ENCODE assay signal across 7 cellular contexts in genomic region chr17:64320613-64321553, GRCh38. TPM values are rescaled to one million over a fixed set of nuclear protein-coding genes. Genes with fewer than 3 reads are reported as not detected.
DNase-seq lines count a peak whose midpoint lies in the region; ATAC-seq, FAIRE-seq and TF ChIP-seq lines count a peak whose summit lies in the region.

No MANE protein-coding gene starts in this region.

- no peak overlapping the region for H3K9ac ChIP-seq in smooth muscle cell (ENCODE audit: low read depth)

- no peaks in the 10 kb centered on the region for H3K9me3 ChIP-seq in smooth muscle cell (replicated peaks; ENCODE audit: low read depth)

- TF ChIP-seq POLR2A in GM12892 (IDR thresholded peaks at IDR 0.05; ENCODE audit: low read depth, low read length) = no peak

- TF ChIP-seq CTCF in astrocyte of the cerebellum (IDR thresholded peaks at IDR 0.05; ENCODE audit: low read depth, low read length, missing control alignments) (peak; percentile 72), smooth muscle cell (IDR thresholded peaks at IDR 0.05; ENCODE audit: borderline replicate concordance, insufficient read depth, poor library complexity, severe bottlenecking) (peak; percentile 70)

- no peaks in the 10 kb centered on the region for H3K36me3 ChIP-seq in smooth muscle cell (ENCODE audit: low read depth)

- no peaks in the 10 kb centered on the region for H4K20me1 ChIP-seq in smooth muscle cell (ENCODE audit: low read depth)

- H3K4me3 ChIP-seq in astrocyte of the cerebellum (ENCODE audit: low read depth, low read length) (no peak overlapping the region), smooth muscle cell (no peak overlapping the region)

- H2AFZ ChIP-seq in smooth muscle cell (ENCODE audit: low read depth) = no peak overlapping the region

- no peaks in the 10 kb centered on the region for H3F3A ChIP-seq in smooth muscle cell (ENCODE audit: low read depth)

- H3K4me2 ChIP-seq in smooth muscle cell = peak overlapping the region; percentile 56

- no peak for ATAC-seq in GM19023 (IDR thresholded peaks at IDR 0.05; ENCODE audit: unreplicated experiment)

- peaks cover 8% of the 10 kb centered on the region for H3K27me3 ChIP-seq in smooth muscle cell (ENCODE audit: low read depth)

- peak; percentile 50 for DNase-seq in GM12892 (ENCODE audit: insufficient read length)
- DNase-seq in NCI-H1930 (lab: John Stamatoyannopoulos, UW) = peak; percentile 12 to 61
- DNase-seq in T-helper 2 cell = peak in 4 of 5 experiments; percentile 23 to 54 (median 24)
- peak; percentile 59 for DNase-seq in astrocyte of the cerebellum (ENCODE audit: low read depth)
- peak; percentile 83 for DNase-seq in iPS DF 19.7 (ENCODE audit: low read depth, low spot score)
- peak; percentile 7 for DNase-seq in smooth muscle cell (lab: John Stamatoyannopoulos, UW; ENCODE audit: unreplicated experiment)

- no peaks in the 10 kb centered on the region for H3K79me2 ChIP-seq in smooth muscle cell (ENCODE audit: low read depth)

- no peak overlapping the region for H3K27ac ChIP-seq in smooth muscle cell (ENCODE audit: low read depth)

- FAIRE-seq in GM12892 (lab: Jason Lieb, UNC) = no peak

- WGBS in smooth muscle cell (ENCODE audit: low lambda C conversion rate) = 43% methylated on average over 28 of the region's 28 CpGs

- in situ Hi-C loops in astrocyte of the cerebellum (cut with HindIII; ENCODE audit: low sequenced_read_pairs) = no loop called here

- H3K4me1 ChIP-seq in smooth muscle cell (ENCODE audit: low read depth) = no peaks in the 10 kb centered on the region

RNA-seq across cellular contexts. Expression of gene TEX2, which starts 57.8 kb away (rescaled TPM):
- polyA plus RNA-seq in GM12892 (2012; ENCODE audit: missing spikeins) = 6.3 TPM
- total RNA-seq in smooth muscle cell = 25.6 and 26.2 TPM in 2 replicates
- polyA plus RNA-seq in smooth muscle cell = 8.6 and 16.0 TPM in 2 replicates

Comparison
In these comparisons a context has a peak if more than half of its experiments do, and no peak if none do; other contexts are left out.
1. DNase-seq: peak in every context shown above with its lines; median percentile 83 in iPS DF 19.7; 59 in astrocyte of the cerebellum; 50 in GM12892; 36 in NCI-H1930; 24 in T-helper 2 cell; 7 in smooth muscle cell.